Comparison of ENCODE assay signal across 16 cellular contexts in the genomic region with DNA sequence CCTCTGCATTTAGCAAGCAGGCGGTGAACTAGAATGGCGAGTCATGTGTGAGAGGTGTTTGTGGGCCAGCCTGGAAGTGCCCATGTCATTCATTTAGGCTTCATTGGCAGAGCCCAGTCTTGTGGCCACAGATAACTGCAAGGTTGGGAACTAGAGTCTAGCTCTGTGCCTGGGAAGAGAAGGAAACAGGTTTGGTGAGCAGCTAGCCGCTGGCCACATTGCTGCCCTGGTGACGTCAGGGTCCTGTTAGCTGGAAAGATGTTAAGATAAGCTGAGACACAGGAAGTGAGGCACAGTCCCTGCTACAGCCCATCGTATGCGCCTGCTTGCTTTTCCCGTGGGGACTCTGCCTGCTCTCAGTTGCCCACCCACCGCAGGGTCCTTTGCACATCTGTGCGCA.
DNase-seq lines count a peak whose midpoint lies in the region; ATAC-seq and TF ChIP-seq lines count a peak whose summit lies in the region.
"Had no signal": no experiment of that assay in that cellular context is flagged by ENCODE, and none has a peak within 500 bp of the region (broad histone marks: within the 10 kb centered on the region; RNA-seq: fewer than 3 reads in every experiment).

No MANE protein-coding gene starts in this region.

- H3K4me1 ChIP-seq in testis: peaks cover 28% of the 10 kb centered on the region
- H3K4me1 ChIP-seq in HAP-1: no peaks in the 10 kb centered on the region

- TF ChIP-seq POLR2A in testis (IDR thresholded peaks at IDR 0.05): no peak

- no peaks in the 10 kb centered on the region for H3K36me3 ChIP-seq in testis (ENCODE audit: low read depth, missing control alignments)
- H3K36me3 ChIP-seq in HAP-1 (replicated peaks): no peaks in the 10 kb centered on the region
- H3K36me3 ChIP-seq: esophagus muscularis mucosa, SJSA1 had no signal

- H3K9me3 ChIP-seq in testis (no peaks in the 10 kb centered on the region), HAP-1 (no peaks in the 10 kb centered on the region)
- H3K9me3 ChIP-seq: esophagus muscularis mucosa, SJSA1 had no signal

- H3K4me1 Mint-ChIP-seq in activated CD8-positive, alpha-beta memory T cell treated with anti-CD3 and anti-CD28 coated beads, Interleukin-2, amount 10 ng/mL, durations not matched to agents 7 days and 5 days: peaks cover 9% of the 10 kb centered on the region
- peaks cover 15% of the 10 kb centered on the region for H3K4me1 Mint-ChIP-seq in activated T-helper 17 cell treated with anti-CD3 and anti-CD28 coated beads, Interleukin-2, amount 50 U/mL, for 72 hours
- H3K4me1 Mint-ChIP-seq in nephron progenitor cell: peaks cover 4% of the 10 kb centered on the region

- in situ Hi-C loops in HAP-1 (cut with MboI; ENCODE audit: low sequenced_read_pairs): no loop called here

- CTCF ChIA-PET in activated CD8-positive, alpha-beta memory T cell treated with anti-CD3 and anti-CD28 coated beads, Interleukin-2, amount 10 ng/mL, durations not matched to agents 7 days and 5 days (lab: Charles Lee): interaction anchor here (1.3 kb wide), 1 partner anchor 140 kb away, joined by 3 read pairs; no protein-coding TSS in a partner anchor
- CTCF ChIA-PET in RWPE1 (lab: Yijun Ruan, JAX): no interaction called here

- H3K27me3 Mint-ChIP-seq in activated CD8-positive, alpha-beta memory T cell treated with anti-CD3 and anti-CD28 coated beads, Interleukin-2, amount 10 ng/mL, durations not matched to agents 7 days and 5 days: no peaks in the 10 kb centered on the region
- H3K27me3 Mint-ChIP-seq in activated T-helper 17 cell treated with anti-CD3 and anti-CD28 coated beads, Interleukin-2, amount 50 U/mL, for 72 hours: no peaks in the 10 kb centered on the region
- peaks cover 7% of the 10 kb centered on the region for H3K27me3 Mint-ChIP-seq in nephron progenitor cell (ENCODE audit: low read depth, poor library complexity)
- H3K27me3 Mint-ChIP-seq: activated naive CD4-positive, alpha-beta T cell treated with anti-CD3 and anti-CD28 coated beads, Interleukin-2, amount 50 U/mL, for 24 hours had no signal

- H3K27ac ChIP-seq in RWPE1: no peak overlapping the region
- H3K27ac ChIP-seq in testis: no peak overlapping the region
- H3K27ac ChIP-seq: esophagus muscularis mucosa, SJSA1 had no signal

- no peaks in the 10 kb centered on the region for H3K9me3 Mint-ChIP-seq in activated CD8-positive, alpha-beta memory T cell treated with anti-CD3 and anti-CD28 coated beads, Interleukin-2, amount 10 ng/mL, durations not matched to agents 7 days and 5 days (ENCODE audit: low read depth)
- H3K9me3 Mint-ChIP-seq in activated T-helper 17 cell treated with anti-CD3 and anti-CD28 coated beads, Interleukin-2, amount 50 U/mL, for 72 hours: no peaks in the 10 kb centered on the region
- H3K9me3 Mint-ChIP-seq in nephron progenitor cell: peaks cover 8% of the 10 kb centered on the region
- H3K9me3 Mint-ChIP-seq: activated naive CD4-positive, alpha-beta T cell treated with anti-CD3 and anti-CD28 coated beads, Interleukin-2, amount 50 U/mL, for 24 hours had no signal

- POLR2A ChIA-PET in RWPE1 (lab: Yijun Ruan, JAX; ENCODE audit: low non-redundant PET): no interaction called here

- peak; percentile 63 for DNase-seq in activated CD8-positive, alpha-beta memory T cell treated with anti-CD3 and anti-CD28 coated beads, Interleukin-2, amount 50 U/mL, for 48 hours
- no peak for DNase-seq in activated CD8-positive, alpha-beta memory T cell treated with anti-CD3 and anti-CD28 coated beads, Interleukin-2, amount 10 ng/mL, durations not matched to agents 7 days and 5 days
- DNase-seq in HT1080 (ENCODE audit: low read depth) (peak; percentile 69), nephron progenitor cell (no peak), RWPE1 (ENCODE audit: low spot score) (no peak), testis (no peak), HAP-1 (ENCODE audit: low spot score in 2 of 2) (no peak)
- DNase-seq: cerebellar nuclear complex, DMS79, hippocampal formation, occipital lobe had no signal

- no peak for ATAC-seq in activated CD8-positive, alpha-beta memory T cell treated with anti-CD3 and anti-CD28 coated beads, Interleukin-2, amount 10 ng/mL, durations not matched to agents 7 days and 5 days
- peak; percentile 78 for ATAC-seq in activated T-helper 17 cell treated with anti-CD3 and anti-CD28 coated beads, Interleukin-2, amount 50 U/mL, for 72 hours (replicated peaks)
- ATAC-seq: WTC11 had no signal

- H3K4me3 Mint-ChIP-seq in activated CD8-positive, alpha-beta memory T cell treated with anti-CD3 and anti-CD28 coated beads, Interleukin-2, amount 10 ng/mL, durations not matched to agents 7 days and 5 days: no peak overlapping the region
- peak overlapping the region; percentile 22 for H3K4me3 Mint-ChIP-seq in activated T-helper 17 cell treated with anti-CD3 and anti-CD28 coated beads, Interleukin-2, amount 50 U/mL, for 72 hours
- no peak overlapping the region for H3K4me3 Mint-ChIP-seq in nephron progenitor cell
- H3K4me3 Mint-ChIP-seq: activated naive CD4-positive, alpha-beta T cell treated with anti-CD3 and anti-CD28 coated beads, Interleukin-2, amount 50 U/mL, for 24 hours; WTC11 had no signal

- no peaks in the 10 kb centered on the region for H3K36me3 Mint-ChIP-seq in activated CD8-positive, alpha-beta memory T cell treated with anti-CD3 and anti-CD28 coated beads, Interleukin-2, amount 10 ng/mL, durations not matched to agents 7 days and 5 days
- no peaks in the 10 kb centered on the region for H3K36me3 Mint-ChIP-seq in activated T-helper 17 cell treated with anti-CD3 and anti-CD28 coated beads, Interleukin-2, amount 50 U/mL, for 72 hours (ENCODE audit: low read depth)
- no peaks in the 10 kb centered on the region for H3K36me3 Mint-ChIP-seq in nephron progenitor cell (ENCODE audit: low read depth)
- H3K36me3 Mint-ChIP-seq: WTC11 had no signal

- TF ChIP-seq CTCF in nephron progenitor cell (IDR thresholded peaks at IDR 0.05) (no peak), RWPE1 (conservative IDR thresholded peaks at IDR 0.05; ENCODE audit: low read depth) (no peak), testis (IDR thresholded peaks at IDR 0.05) (no peak)

- 87 to 88% methylated on average over 9 of the region's 9 CpGs for WGBS in testis, 2 donors

- H3K27me3 ChIP-seq in testis: no peaks in the 10 kb centered on the region
- H3K27me3 ChIP-seq in HAP-1 (ENCODE audit: low read depth): no peaks in the 10 kb centered on the region
- H3K27me3 ChIP-seq: esophagus muscularis mucosa, SJSA1 had no signal

- H3K4me3 ChIP-seq in testis (no peak overlapping the region), HAP-1 (no peak overlapping the region)
- H3K4me3 ChIP-seq: esophagus muscularis mucosa, SJSA1 had no signal

- no peak overlapping the region for H3K27ac Mint-ChIP-seq in activated CD8-positive, alpha-beta memory T cell treated with anti-CD3 and anti-CD28 coated beads, Interleukin-2, amount 10 ng/mL, durations not matched to agents 7 days and 5 days
- peak overlapping the region; percentile 36 for H3K27ac Mint-ChIP-seq in activated T-helper 17 cell treated with anti-CD3 and anti-CD28 coated beads, Interleukin-2, amount 50 U/mL, for 72 hours
- peak overlapping the region; percentile 76 for H3K27ac Mint-ChIP-seq in nephron progenitor cell
- H3K27ac Mint-ChIP-seq: activated naive CD4-positive, alpha-beta T cell treated with anti-CD3 and anti-CD28 coated beads, Interleukin-2, amount 50 U/mL, for 24 hours; WTC11 had no signal

- intact Hi-C loops in testis (cut with DNase I; ENCODE audit: low total_unique reads): no loop called here

Comparison
In these comparisons a context has a peak if more than half of its experiments do, and no peak if none do; other contexts are left out.
1. DNase-seq: peak in activated CD8-positive, alpha-beta memory T cell treated with anti-CD3 and anti-CD28 coated beads, Interleukin-2, amount 50 U/mL, for 48 hours (single experiment) and HT1080 (single experiment); none in activated CD8-positive, alpha-beta memory T cell treated with anti-CD3 and anti-CD28 coated beads, Interleukin-2, amount 10 ng/mL, durations not matched to agents 7 days and 5 days (single experiment), nephron progenitor cell (single experiment), RWPE1 (single experiment), testis (single experiment) and HAP-1 (0 of 2).